Comparison of ENCODE assay signal across 35 cellular contexts in the genomic region with DNA sequence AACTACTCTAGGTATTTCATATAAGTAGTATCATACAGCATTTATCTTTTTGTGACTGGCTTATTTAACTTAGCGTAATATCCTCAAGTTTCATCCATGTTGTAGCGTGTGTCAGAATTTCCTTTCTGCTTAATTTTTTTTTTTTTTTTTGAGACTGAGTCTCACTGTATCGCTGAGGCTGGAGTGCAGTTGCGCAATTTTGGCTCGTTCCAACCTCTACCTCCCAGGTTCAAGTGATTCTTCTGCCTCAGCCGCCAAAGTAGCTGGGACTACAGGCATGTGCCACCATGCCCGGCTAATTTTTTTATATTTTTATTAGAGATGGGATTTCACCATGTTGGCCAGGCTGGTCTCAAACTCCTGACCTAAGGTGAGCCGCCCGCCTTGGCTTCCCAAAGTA.
"Had no signal": no experiment of that assay in that cellular context is flagged by ENCODE, and none has a peak within 500 bp of the region (broad histone marks: within the 10 kb centered on the region; RNA-seq: fewer than 3 reads in every experiment).

No MANE protein-coding gene starts in this region.

- H3K4me1 Mint-ChIP-seq: activated CD4-positive, alpha-beta T cell treated with anti-CD3 and anti-CD28 coated beads, Interleukin-2, amount 10 ng/mL, durations not matched to agents 24 days and 14 days; activated naive CD8-positive, alpha-beta T cell treated with anti-CD3 and anti-CD28 coated beads for 36 hours; activated T-helper 17 cell treated with anti-CD3 and anti-CD28 coated beads, Interleukin-2, amount 50 U/mL, for 72 hours had no signal

- H3K36me3 ChIP-seq: Peyer's patch, WERI-Rb-1 had no signal

- H3K4me1 ChIP-seq: Peyer's patch had no signal

- H3K27me3 Mint-ChIP-seq: activated CD4-positive, alpha-beta T cell treated with anti-CD3 and anti-CD28 coated beads, Interleukin-2, amount 10 ng/mL, durations not matched to agents 24 days and 14 days; activated CD8-positive, alpha-beta T cell treated with anti-CD3 and anti-CD28 coated beads for 36 hours; activated naive CD8-positive, alpha-beta T cell treated with anti-CD3 and anti-CD28 coated beads for 36 hours; activated T-helper 17 cell treated with anti-CD3 and anti-CD28 coated beads, Interleukin-2, amount 50 U/mL, for 72 hours had no signal

- DNase-seq: activated CD4-positive, alpha-beta T cell treated with anti-CD3 and anti-CD28 coated beads, Interleukin-2, amount 10 ng/mL, durations not matched to agents 24 days and 14 days; activated CD4-positive, alpha-beta T cell treated with anti-CD3 and anti-CD28 coated beads, Interleukin-2, amount 50 U/mL, for 4 hours; activated CD4-positive, CD25-positive, alpha-beta regulatory T cell; activated CD8-positive, alpha-beta T cell treated with anti-CD3 and anti-CD28 coated beads for 36 hours; activated effector memory CD4-positive, alpha-beta T cell treated with anti-CD3 and anti-CD28 coated beads, Interleukin-2, amount 50 U/mL, for 16 hours; activated naive CD4-positive, alpha-beta T cell; activated naive CD4-positive, alpha-beta T cell treated with anti-CD3 and anti-CD28 coated beads, Interleukin-2, amount 50 U/mL, for 16 hours; activated naive CD8-positive, alpha-beta T cell treated with anti-CD3 and anti-CD28 coated beads for 36 hours; activated T-cell treated with anti-CD3 and anti-CD28 coated beads, Interleukin-2, amount 50 U/mL, for 1 hour; activated T-cell treated with anti-CD3 and anti-CD28 coated beads, Interleukin-2, amount 50 U/mL, for 72 hours; amniotic stem cell; aorta; brain microvascular endothelial cell; central memory CD4-positive, alpha-beta T cell; NCI-H1048; NCI-H1105 treated with DMSO at 0.1 percent for 48 hours; NCI-H1436; NCI-H1694; NCI-H1930; NCI-H2081 treated with DMSO at 0.1 percent for 48 hours; NCI-H2171; NCI-H510A; NCI-H526; NCI-H748 treated with DMSO at 0.1 percent for 48 hours; NK-92 treated with Interleukin-12 subunit alpha and Interleukin-12 subunit beta, amount 100 ng/mL, for 24 hours; PC-3; Peyer's patch; RPMI8226; SHP77 treated with DMSO at 0.1 percent for 48 hours; SW 1271; T-helper 1 cell; T-helper 2 cell; T-helper 9 cell; WERI-Rb-1 had no signal

- H3K4me3 ChIP-seq: Peyer's patch had no signal

- H3K9me3 Mint-ChIP-seq: activated CD4-positive, alpha-beta T cell treated with anti-CD3 and anti-CD28 coated beads, Interleukin-2, amount 10 ng/mL, durations not matched to agents 24 days and 14 days; activated CD8-positive, alpha-beta T cell treated with anti-CD3 and anti-CD28 coated beads for 36 hours; activated naive CD8-positive, alpha-beta T cell treated with anti-CD3 and anti-CD28 coated beads for 36 hours; activated T-cell treated with anti-CD3 and anti-CD28 coated beads, Interleukin-2, amount 50 U/mL, for 72 hours; activated T-helper 17 cell treated with anti-CD3 and anti-CD28 coated beads, Interleukin-2, amount 50 U/mL, for 72 hours had no signal

- H3K27me3 ChIP-seq: brain microvascular endothelial cell, Peyer's patch had no signal

- ATAC-seq: activated CD8-positive, alpha-beta T cell treated with anti-CD3 and anti-CD28 coated beads for 36 hours; activated T-cell treated with anti-CD3 and anti-CD28 coated beads, Interleukin-2, amount 50 U/mL, for 72 hours; activated T-helper 17 cell treated with anti-CD3 and anti-CD28 coated beads, Interleukin-2, amount 50 U/mL, for 72 hours had no signal

- H3K4me3 Mint-ChIP-seq: activated CD4-positive, alpha-beta T cell treated with anti-CD3 and anti-CD28 coated beads, Interleukin-2, amount 10 ng/mL, durations not matched to agents 24 days and 14 days; activated CD8-positive, alpha-beta T cell treated with anti-CD3 and anti-CD28 coated beads for 36 hours; activated naive CD8-positive, alpha-beta T cell treated with anti-CD3 and anti-CD28 coated beads for 36 hours; activated T-cell treated with anti-CD3 and anti-CD28 coated beads, Interleukin-2, amount 50 U/mL, for 72 hours; activated T-helper 17 cell treated with anti-CD3 and anti-CD28 coated beads, Interleukin-2, amount 50 U/mL, for 72 hours had no signal

- H3K27ac ChIP-seq: brain microvascular endothelial cell, Peyer's patch, WERI-Rb-1 had no signal

- H3K27ac Mint-ChIP-seq: activated CD4-positive, alpha-beta T cell treated with anti-CD3 and anti-CD28 coated beads, Interleukin-2, amount 10 ng/mL, durations not matched to agents 24 days and 14 days; activated CD8-positive, alpha-beta T cell treated with anti-CD3 and anti-CD28 coated beads for 36 hours; activated naive CD8-positive, alpha-beta T cell treated with anti-CD3 and anti-CD28 coated beads for 36 hours; activated T-cell treated with anti-CD3 and anti-CD28 coated beads, Interleukin-2, amount 50 U/mL, for 72 hours; activated T-helper 17 cell treated with anti-CD3 and anti-CD28 coated beads, Interleukin-2, amount 50 U/mL, for 72 hours had no signal

- H3K36me3 Mint-ChIP-seq: activated naive CD8-positive, alpha-beta T cell treated with anti-CD3 and anti-CD28 coated beads for 36 hours had no signal

- H3K9me3 ChIP-seq: Peyer's patch had no signal
